In the genomic region with DNA sequence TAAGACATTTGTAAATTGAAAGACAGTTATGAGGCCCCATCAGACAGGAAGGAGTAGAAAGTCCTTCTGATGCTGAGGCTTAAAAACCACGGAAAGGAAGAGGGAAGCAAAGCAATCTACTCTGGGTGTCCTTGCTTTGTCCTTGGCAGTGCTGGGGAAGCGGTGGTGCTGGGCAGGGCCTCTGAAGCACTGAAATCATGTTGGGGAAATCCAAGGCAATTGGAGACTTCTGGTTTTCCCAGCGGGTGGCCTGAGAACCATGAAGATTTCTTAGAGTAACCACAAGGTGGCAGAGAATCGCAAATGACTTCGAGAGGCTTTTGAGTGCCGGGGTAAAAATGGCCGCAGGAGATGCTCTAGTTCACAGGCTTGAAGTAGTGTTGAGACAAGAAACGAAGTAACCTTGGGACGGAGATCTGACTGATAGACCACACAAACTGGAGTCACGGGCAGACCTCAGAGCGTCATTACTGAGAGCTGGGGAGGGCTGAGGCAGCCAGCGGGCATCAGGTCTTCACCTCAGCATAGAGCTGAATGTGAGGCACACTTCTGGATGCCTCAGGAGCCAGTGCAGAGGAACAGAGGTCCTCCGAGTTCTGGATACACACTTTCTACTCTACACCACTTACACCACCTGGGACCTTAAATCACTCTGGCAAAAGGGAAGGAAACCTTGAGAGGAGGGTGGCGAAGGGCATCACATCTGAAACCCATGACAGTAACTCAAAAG, we compare ENCODE assay signal across 8 cellular contexts.
DNase-seq lines count a peak whose midpoint lies in the region; ATAC-seq and TF ChIP-seq lines count a peak whose summit lies in the region.

No MANE protein-coding gene starts in this region.

- no peaks in the 10 kb centered on the region for H4K20me1 ChIP-seq in hepatocyte (ENCODE audit: insufficient read depth, poor library complexity, severe bottlenecking)

- no peak overlapping the region for H3K27ac ChIP-seq in SJCRH30
- H3K27ac ChIP-seq in hepatocyte, result no peak overlapping the region

- peak; percentile 42 for TF ChIP-seq CTCF in hepatocyte (IDR thresholded peaks at IDR 0.05; ENCODE audit: poor library complexity)

- H3K4me3 ChIP-seq in SJCRH30 (no peak overlapping the region), hepatocyte (no peak overlapping the region)

- no peak overlapping the region for H2AFZ ChIP-seq in hepatocyte

- DNase-seq in AML-193 (lab: John Stamatoyannopoulos, UW) (peak; percentile 46 to 60), SJCRH30 (peak; percentile 41 to 73), hepatocyte (ENCODE audit: low spot score) (peak; percentile 66), NCI-H1092 (lab: John Stamatoyannopoulos, UW) (no peak)
- peak; percentile 19 for DNase-seq in activated effector memory CD4-positive, alpha-beta T cell treated with Interleukin-2 at 50 U/mL for 16 hours
- DNase-seq in stimulated activated CD4-positive, alpha-beta T cell treated with anti-CD3 and anti-CD28 coated beads, Interleukin-4, amount 100 ng/mL, for 48 hours (ENCODE audit: low read depth in 2 of 2), result peak; percentile 23 to 36

- 74% methylated on average over 14 of the region's 14 CpGs for WGBS in hepatocyte (ENCODE audit: low lambda C conversion rate, missing lambda C conversion rate)

- H3K27me3 ChIP-seq in SJCRH30 (no peaks in the 10 kb centered on the region), hepatocyte (no peaks in the 10 kb centered on the region)

- no peaks in the 10 kb centered on the region for H3K9me3 ChIP-seq in SJCRH30 (replicated peaks)
- no peaks in the 10 kb centered on the region for H3K9me3 ChIP-seq in hepatocyte (ENCODE audit: low read depth)

- no peaks in the 10 kb centered on the region for H3K79me2 ChIP-seq in hepatocyte

- no peak overlapping the region for H3K4me2 ChIP-seq in hepatocyte

- ATAC-seq in GM18873 (IDR thresholded peaks at IDR 0.05; ENCODE audit: low FRiP score, unreplicated experiment) (peak; percentile 73), HG03354 (IDR thresholded peaks at IDR 0.05; ENCODE audit: poor library complexity, severe bottlenecking, unreplicated experiment) (peak; percentile 71)

- H3K4me1 ChIP-seq in SJCRH30, result no peaks in the 10 kb centered on the region
- no peaks in the 10 kb centered on the region for H3K4me1 ChIP-seq in hepatocyte (ENCODE audit: insufficient read depth)

- H3K36me3 ChIP-seq in SJCRH30, result no peaks in the 10 kb centered on the region
- H3K36me3 ChIP-seq in hepatocyte (replicated peaks; ENCODE audit: insufficient read depth, low read depth), result no peaks in the 10 kb centered on the region

- no peaks in the 10 kb centered on the region for H3K9me2 ChIP-seq in hepatocyte (replicated peaks; ENCODE audit: insufficient read depth)
